20 cellular contexts compared by ENCODE assay signal in genomic region chr2:126222316-126222715, GRCh38.
"Had no signal": no experiment of that assay in that cellular context is flagged by ENCODE, and none has a peak within 500 bp of the region (broad histone marks: within the 10 kb centered on the region; RNA-seq: fewer than 3 reads in every experiment).

No MANE protein-coding gene starts in this region.

- H3K36me3 ChIP-seq: Peyer's patch, SJCRH30 had no signal

- H3K27me3 ChIP-seq: Peyer's patch, SJCRH30 had no signal

- H3K4me3 ChIP-seq: PC-9, Peyer's patch, SJCRH30 had no signal

- H3K27ac ChIP-seq: PC-9, Peyer's patch, SJCRH30 had no signal

- H3K4me1 ChIP-seq: Peyer's patch, SJCRH30 had no signal

- DNase-seq: KBM-7, MV-4-11, NCI-H1048, NCI-H1105 treated with DMSO at 0.1 percent for 48 hours, NCI-H1417 treated with DMSO at 0.1 percent for 48 hours, NCI-H146, NCI-H1694 treated with DMSO at 0.1 percent for 48 hours, NCI-H1930, NCI-H2081, NCI-H2107, NCI-H2227 treated with DMSO at 0.1 percent for 48 hours, NCI-H524 treated with DMSO at 0.1 percent for 48 hours, NCI-H69, NCI-H774, PC-9, Peyer's patch, SHP77 treated with DMSO at 0.1 percent for 48 hours, SJCRH30 had no signal

- ATAC-seq: Right ventricle myocardium inferior, SK-N-SH treated with all-trans-retinoic acid at 6 μM for 48 hours had no signal

- H3K9me3 ChIP-seq: Peyer's patch, SJCRH30 had no signal
